ENCODE assay signal across 34 cellular contexts in the genomic region with DNA sequence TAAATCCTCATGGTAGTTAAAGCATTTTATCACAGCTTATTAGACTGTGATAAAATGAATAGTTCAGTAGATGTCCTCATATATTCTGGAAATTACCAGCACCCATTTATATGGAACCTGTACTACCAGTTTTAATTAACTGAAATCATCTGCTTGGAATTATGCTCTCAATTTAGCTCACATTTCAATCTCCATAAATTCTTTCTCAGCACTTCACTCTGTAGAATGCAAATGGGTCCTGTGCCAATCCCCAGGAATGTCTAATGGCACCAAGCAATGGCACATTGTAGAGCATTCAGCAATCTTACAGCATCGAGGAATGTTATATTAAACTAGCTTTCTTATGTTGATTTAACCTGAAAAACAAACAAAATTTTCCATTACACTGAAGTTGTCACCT.
"Had no signal": no experiment of that assay in that cellular context is flagged by ENCODE, and none has a peak within 500 bp of the region (broad histone marks: within the 10 kb centered on the region; RNA-seq: fewer than 3 reads in every experiment).

No MANE protein-coding gene starts in this region.

- DNase-seq: activated CD4-positive, alpha-beta memory T cell treated with anti-CD3 and anti-CD28 coated beads, Interleukin-2, amount 10 ng/mL, durations not matched to agents 7 days and 5 days; activated CD4-positive, alpha-beta T cell treated with anti-CD3 and anti-CD28 coated beads, Interleukin-2, amount 10 ng/mL, durations not matched to agents 7 days and 5 days; activated CD4-positive, CD25-positive, alpha-beta regulatory T cell treated with anti-CD3 and anti-CD28 coated beads, Interleukin-2, amount 50 U/mL, for 72 hours; activated gamma-delta T cell treated with Interleukin-2 at 50 U/mL for 16 hours; activated naive CD4-positive, alpha-beta T cell treated with anti-CD3 and anti-CD28 coated beads, Interleukin-2, amount 50 U/mL, for 16 hours; activated T-cell treated with anti-CD3 and anti-CD28 coated beads, Interleukin-2, amount 50 U/mL, for 4 hours; amygdala; dorsolateral prefrontal cortex; effector memory CD4-positive, alpha-beta T cell; erythroblast; foreskin fibroblast; head of caudate nucleus; hippocampal formation; immature natural killer cell; kidney; mesendoderm; mucosa of descending colon; naive B cell; nephron progenitor cell; pancreas; stimulated activated CD4-positive, alpha-beta T cell treated with anti-CD3 and anti-CD28 coated beads, Interleukin-15, amount 100 ng/mL, for 24 hours; stimulated activated CD4-positive, alpha-beta T cell treated with anti-CD3 and anti-CD28 coated beads, Interleukin-2, amount 100 ng/mL, for 24 hours; stimulated activated naive CD4-positive, alpha-beta T cell; SW 1271; T-helper 17 cell; T1000; WERI-Rb-1 had no signal

- H3K4me1 Mint-ChIP-seq: activated CD4-positive, alpha-beta memory T cell treated with anti-CD3 and anti-CD28 coated beads, Interleukin-2, amount 10 ng/mL, durations not matched to agents 7 days and 5 days; activated CD4-positive, alpha-beta T cell treated with anti-CD3 and anti-CD28 coated beads, Interleukin-2, amount 10 ng/mL, durations not matched to agents 7 days and 5 days; activated T-helper 17 cell treated with anti-CD3 and anti-CD28 coated beads, Interleukin-2, amount 50 U/mL, for 72 hours; immature natural killer cell; naive B cell; nephron progenitor cell; T-helper 17 cell had no signal

- ATAC-seq: activated T-cell treated with anti-CD3 and anti-CD28 coated beads, Interleukin-2, amount 50 U/mL, for 4 hours; activated T-helper 17 cell treated with anti-CD3 and anti-CD28 coated beads, Interleukin-2, amount 50 U/mL, for 72 hours; mucosa of descending colon; pancreas; T-helper 17 cell had no signal

- H3K27me3 ChIP-seq: dorsolateral prefrontal cortex, pancreas, right atrium auricular region, tibial nerve had no signal

- H3K4me3 Mint-ChIP-seq: activated CD4-positive, alpha-beta memory T cell treated with anti-CD3 and anti-CD28 coated beads, Interleukin-2, amount 10 ng/mL, durations not matched to agents 7 days and 5 days; activated CD4-positive, alpha-beta T cell treated with anti-CD3 and anti-CD28 coated beads, Interleukin-2, amount 10 ng/mL, durations not matched to agents 7 days and 5 days; activated T-cell treated with anti-CD3 and anti-CD28 coated beads, Interleukin-2, amount 50 U/mL, for 4 hours; activated T-helper 17 cell treated with anti-CD3 and anti-CD28 coated beads, Interleukin-2, amount 50 U/mL, for 72 hours; brain; immature natural killer cell; naive B cell; nephron progenitor cell; T-helper 17 cell had no signal

- H3K27ac Mint-ChIP-seq: activated CD4-positive, alpha-beta memory T cell treated with anti-CD3 and anti-CD28 coated beads, Interleukin-2, amount 10 ng/mL, durations not matched to agents 7 days and 5 days; activated CD4-positive, alpha-beta T cell treated with anti-CD3 and anti-CD28 coated beads, Interleukin-2, amount 10 ng/mL, durations not matched to agents 7 days and 5 days; activated T-helper 17 cell treated with anti-CD3 and anti-CD28 coated beads, Interleukin-2, amount 50 U/mL, for 72 hours; brain; immature natural killer cell; naive B cell; nephron progenitor cell; T-helper 17 cell had no signal

- H3K27ac ChIP-seq: coronary artery, dorsolateral prefrontal cortex, pancreas, prostate gland, right atrium auricular region, tibial nerve, WERI-Rb-1 had no signal

- H3K4me3 ChIP-seq: coronary artery, dorsolateral prefrontal cortex, lung, mucosa of descending colon, pancreas, prostate gland, right atrium auricular region, tibial nerve had no signal

- H3K9me3 Mint-ChIP-seq: activated CD4-positive, alpha-beta T cell treated with anti-CD3 and anti-CD28 coated beads, Interleukin-2, amount 10 ng/mL, durations not matched to agents 7 days and 5 days; activated T-cell treated with anti-CD3 and anti-CD28 coated beads, Interleukin-2, amount 50 U/mL, for 4 hours; nephron progenitor cell had no signal

- H3K9me3 ChIP-seq: mucosa of descending colon, pancreas, prostate gland, right atrium auricular region, tibial nerve had no signal

- H3K4me1 ChIP-seq: pancreas, prostate gland, right atrium auricular region, tibial nerve had no signal

- H3K36me3 Mint-ChIP-seq: brain, immature natural killer cell, naive B cell had no signal

- H3K27me3 Mint-ChIP-seq: activated CD4-positive, alpha-beta memory T cell treated with anti-CD3 and anti-CD28 coated beads, Interleukin-2, amount 10 ng/mL, durations not matched to agents 7 days and 5 days; activated CD4-positive, alpha-beta T cell treated with anti-CD3 and anti-CD28 coated beads, Interleukin-2, amount 10 ng/mL, durations not matched to agents 7 days and 5 days; activated T-helper 17 cell treated with anti-CD3 and anti-CD28 coated beads, Interleukin-2, amount 50 U/mL, for 72 hours; brain; naive B cell; T-helper 17 cell had no signal

- H3K36me3 ChIP-seq: pancreas, prostate gland, right atrium auricular region, tibial nerve, WERI-Rb-1 had no signal
